Comparison of ENCODE assay signal across 8 cellular contexts in genomic region chr5:88690619-88691560, GRCh38.
A peak's percentile ranks its signal among the peaks of the same experiment; 100 is the strongest.
DNase-seq lines count a peak whose midpoint lies in the region; TF ChIP-seq lines count a peak whose summit lies in the region.

No MANE protein-coding gene starts in this region.

- H2AFZ ChIP-seq in Karpas-422 (ENCODE audit: low read length) = no peak overlapping the region

- H3K9ac ChIP-seq in Karpas-422 (ENCODE audit: low read length) = no peak overlapping the region

- no peak overlapping the region for H3K4me3 ChIP-seq in Karpas-422 (ENCODE audit: low read length)
- H3K4me3 ChIP-seq in left ventricle myocardium inferior = peak overlapping the region; percentile 50

- H3K79me2 ChIP-seq in Karpas-422 (ENCODE audit: low read length) = no peaks in the 10 kb centered on the region

- H3K4me2 ChIP-seq in Karpas-422 (ENCODE audit: low read depth, low read length, poor library complexity, severe bottlenecking) = no peak overlapping the region

- H3K27me3 ChIP-seq in Karpas-422 (ENCODE audit: low read length) (no peaks in the 10 kb centered on the region), left ventricle myocardium inferior (ENCODE audit: low read depth) (peaks cover 100% of the 10 kb centered on the region)

- H3K9me3 ChIP-seq in Karpas-422 (ENCODE audit: low read length) (no peaks in the 10 kb centered on the region), left ventricle myocardium inferior (replicated peaks) (no peaks in the 10 kb centered on the region)

- no peaks in the 10 kb centered on the region for H3K36me3 ChIP-seq in Karpas-422 (ENCODE audit: insufficient read depth, low read length)
- no peaks in the 10 kb centered on the region for H3K36me3 ChIP-seq in left ventricle myocardium inferior

- no peaks in the 10 kb centered on the region for H3K9me2 ChIP-seq in Karpas-422 (replicated peaks; ENCODE audit: insufficient read depth, low read length)

- peak; percentile 95 for TF ChIP-seq CTCF in GM10266 (IDR thresholded peaks at IDR 0.05; ENCODE audit: control insufficient read depth, insufficient read depth, low read depth, missing control alignments)
- peak; percentile 99 for TF ChIP-seq CTCF in left ventricle myocardium inferior (IDR thresholded peaks at IDR 0.05; ENCODE audit: borderline replicate concordance)

- peak; percentile 79 for DNase-seq in GM10266 (ENCODE audit: extremely low spot score)
- DNase-seq in GOT3 (lab: John Stamatoyannopoulos, UW) = peak; percentile 22
- DNase-seq in Karpas-422 = peak; percentile 86
- DNase-seq in T follicular helper cell (ENCODE audit: low read depth) = peak; percentile 41
- peak; percentile 12 for DNase-seq in amniotic stem cell (lab: John Stamatoyannopoulos, UW)
- peak; percentile 66 for DNase-seq in left ventricle myocardium inferior
- DNase-seq in retina = peak; percentile 94
- no peak for DNase-seq in cortex of kidney (lab: John Stamatoyannopoulos, UW)

- H3K27ac ChIP-seq in Karpas-422 (ENCODE audit: low read length) = no peak overlapping the region
- no peak overlapping the region for H3K27ac ChIP-seq in left ventricle myocardium inferior (replicated peaks)

- H3K4me1 ChIP-seq in Karpas-422 (ENCODE audit: low read length) (no peaks in the 10 kb centered on the region), left ventricle myocardium inferior (peaks cover 44% of the 10 kb centered on the region)

- no peaks in the 10 kb centered on the region for H4K20me1 ChIP-seq in Karpas-422 (ENCODE audit: insufficient read depth, low read depth, low read length)

- intact Hi-C loops in left ventricle myocardium inferior (cut with micrococcal nuclease) = no loop called here
